Comparison of ENCODE assay signal across 8 cellular contexts in the genomic region with DNA sequence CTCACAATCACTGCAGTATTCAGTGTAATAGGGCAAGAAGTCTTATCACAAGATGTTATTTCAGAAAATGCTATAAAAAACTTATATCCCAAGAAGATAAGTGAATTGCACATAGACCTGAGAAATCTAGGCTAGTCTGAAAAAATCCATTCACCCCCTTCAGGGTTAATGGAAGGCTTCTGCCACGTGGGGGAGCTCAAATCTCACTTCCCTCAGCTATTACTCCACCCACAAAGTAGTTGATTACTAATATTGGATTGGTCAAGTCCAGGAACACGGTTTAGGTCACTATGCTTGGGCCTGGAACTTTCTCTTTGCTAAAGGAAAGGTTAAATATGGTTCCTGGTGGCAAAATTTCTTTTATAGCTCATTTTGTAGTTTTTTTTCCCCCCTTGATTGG. TPM values are rescaled to one million over a fixed set of nuclear protein-coding genes. Genes with fewer than 3 reads are reported as not detected.
DNase-seq lines count a peak whose midpoint lies in the region; ATAC-seq and TF ChIP-seq lines count a peak whose summit lies in the region.

No MANE protein-coding gene starts in this region.

- H3K4me1 ChIP-seq in upper lobe of left lung = no peaks in the 10 kb centered on the region

- DNase-seq in COR-L47 (lab: John Stamatoyannopoulos, UW) (peak; percentile 49), NB4 (ENCODE audit: low read depth) (peak; percentile 54), iPS-NIHi11 (ENCODE audit: low spot score) (peak; percentile 66), NCI-H2196 (lab: John Stamatoyannopoulos, UW; ENCODE audit: unreplicated experiment) (no peak), upper lobe of left lung (no peak)
- DNase-seq in activated effector memory CD4-positive, alpha-beta T cell treated with anti-CD3 and anti-CD28 coated beads, Interleukin-2, amount 50 U/mL, for 16 hours = peak; percentile 66

- no peak for TF ChIP-seq EP300 in upper lobe of left lung (IDR thresholded peaks at IDR 0.05)

- no peak overlapping the region for H3K27ac ChIP-seq in upper lobe of left lung

- no peaks in the 10 kb centered on the region for H3K27me3 ChIP-seq in upper lobe of left lung

- TF ChIP-seq POLR2A in NB4 (IDR thresholded peaks at IDR 0.05; ENCODE audit: extremely low read depth, insufficient read length) (no peak), upper lobe of left lung (IDR thresholded peaks at IDR 0.05) (no peak)

- no peaks in the 10 kb centered on the region for H3K9me3 ChIP-seq in upper lobe of left lung

- ATAC-seq in GM18517 (IDR thresholded peaks at IDR 0.05; ENCODE audit: unreplicated experiment) = peak; percentile 94
- ATAC-seq in HG02840 (IDR thresholded peaks at IDR 0.05; ENCODE audit: low FRiP score, unreplicated experiment) = peak; percentile 85
- ATAC-seq in upper lobe of left lung (ENCODE audit: low FRiP score in 2 of 2) = no peak

- 15 to 24% methylated on average over 2 of the region's 2 CpGs for WGBS in upper lobe of left lung, 2 donors

- H3K4me3 ChIP-seq in NB4 (ENCODE audit: low read depth, low read length) (no peak overlapping the region), upper lobe of left lung (no peak overlapping the region)

- TF ChIP-seq CTCF in NB4 (IDR thresholded peaks at IDR 0.05; ENCODE audit: low read depth, low read length) = peak; percentile 75
- no peak for TF ChIP-seq CTCF in upper lobe of left lung (IDR thresholded peaks at IDR 0.05)

- H3K36me3 ChIP-seq in upper lobe of left lung = no peaks in the 10 kb centered on the region

RNA-seq across cellular contexts. Expression of gene ADAM23, which starts 51.2 kb away (rescaled TPM):
- total RNA-seq in upper lobe of left lung = 1 to 10 TPM in 2 of 6 donors, under 1 TPM in 3, not detected in 1; 0.15 to 3.5 (median 0.89) TPM

Comparison
In these comparisons a context has a peak if more than half of its experiments do, and no peak if none do; other contexts are left out.
1. DNase-seq: peak in COR-L47 (single experiment), NB4 (single experiment), activated effector memory CD4-positive, alpha-beta T cell treated with anti-CD3 and anti-CD28 coated beads, Interleukin-2, amount 50 U/mL, for 16 hours (single experiment) and iPS-NIHi11 (single experiment); none in NCI-H2196 (single experiment) and upper lobe of left lung (0 of 2).
2. ATAC-seq: peak in GM18517 (single experiment) and HG02840 (single experiment); none in upper lobe of left lung (0 of 2).